ENCODE assay signal across 24 cellular contexts in the genomic region with DNA sequence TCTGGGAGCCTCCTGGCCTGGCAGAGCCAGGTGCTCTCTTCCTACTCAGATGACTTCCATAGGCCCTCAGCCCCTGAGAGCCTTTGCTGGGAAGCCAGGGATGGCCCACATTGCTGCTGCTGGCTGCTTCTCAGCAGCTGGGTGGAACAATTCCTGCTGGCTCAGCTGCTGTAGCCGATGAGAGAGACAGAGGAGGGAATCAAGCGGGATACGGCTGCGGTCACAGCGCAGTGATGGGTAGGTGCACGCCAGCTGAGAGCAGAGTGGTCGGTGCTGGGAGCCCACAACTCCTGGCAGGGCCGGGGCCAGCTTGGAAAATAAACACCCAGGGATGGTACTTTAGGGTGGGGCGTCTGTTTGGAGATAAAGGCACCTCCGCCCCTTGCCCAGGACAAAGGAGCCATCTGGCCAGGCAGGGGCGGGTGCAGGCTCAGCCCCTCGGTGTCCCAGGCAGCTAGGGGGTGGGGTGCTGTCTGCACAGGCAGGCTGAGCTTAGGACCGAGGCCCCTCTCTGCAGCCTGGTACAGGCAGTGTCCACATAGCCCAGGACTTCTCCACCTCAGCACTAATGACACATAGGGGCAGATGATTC.
DNase-seq lines count a peak whose midpoint lies in the region; ATAC-seq and TF ChIP-seq lines count a peak whose summit lies in the region.
"Had no signal": no experiment of that assay in that cellular context is flagged by ENCODE, and none has a peak within 500 bp of the region (broad histone marks: within the 10 kb centered on the region; RNA-seq: fewer than 3 reads in every experiment).

No MANE protein-coding gene starts in this region.

- no peak overlapping the region for H3K27ac Mint-ChIP-seq in T-cell
- H3K27ac Mint-ChIP-seq: activated naive CD8-positive, alpha-beta T cell; naive B cell; WTC11 had no signal

- no peaks in the 10 kb centered on the region for H3K4me1 ChIP-seq in aorta (ENCODE audit: control insufficient read depth in 1 of 2, insufficient read depth in 2 of 2, low read length in 2 of 2)

- POLR2A ChIA-PET in RWPE1 (lab: Yijun Ruan, JAX; ENCODE audit: low non-redundant PET): no interaction called here
- POLR2A ChIA-PET in T-cell (lab: Charles Lee): interaction anchor here in 1 of 2 donors (0.7 kb wide), 1 partner anchor 776 kb away, joined by 3 read pairs; no protein-coding TSS in a partner anchor

- no peak overlapping the region for H3K4me3 Mint-ChIP-seq in T-cell
- H3K4me3 Mint-ChIP-seq: activated naive CD8-positive, alpha-beta T cell; CD14-positive monocyte; naive B cell; WTC11 had no signal

- intact Hi-C loops in left ventricle myocardium superior (cut with micrococcal nuclease) (no loop called here), left cardiac atrium (cut with DNase I) (no loop called here), aorta (cut with DNase I) (no loop called here)

- H3K9me3 ChIP-seq in aorta (ENCODE audit: control insufficient read depth, low read length): no peaks in the 10 kb centered on the region

- 87 to 90% methylated on average over 13 of the region's 13 CpGs for WGBS in aorta, 2 donors

- no peaks in the 10 kb centered on the region for H3K36me3 ChIP-seq in aorta (ENCODE audit: control insufficient read depth in 1 of 2, insufficient read depth in 2 of 2, low read length in 1 of 2)
- H3K36me3 ChIP-seq: heart left ventricle had no signal

- H3K27me3 ChIP-seq in aorta (ENCODE audit: control insufficient read depth in 1 of 2, insufficient read depth in 2 of 2, low read length in 1 of 2): no peaks in the 10 kb centered on the region

- H3K9me3 Mint-ChIP-seq in T-cell: peaks cover 6 to 9% (median 7%) of the 10 kb centered on the region in 3 donors

- H3K27ac ChIP-seq in RWPE1 (peak overlapping the region; percentile 60), aorta (ENCODE audit: low read depth in 1 of 2, low read length in 2 of 2) (no peak overlapping the region)
- H3K27ac ChIP-seq: epithelial cell of prostate, heart left ventricle, KMS-11 had no signal

- DNase-seq in left ventricle myocardium superior: peak; percentile 37
- no peak for DNase-seq in left cardiac atrium
- DNase-seq in RWPE1 (ENCODE audit: low spot score): no peak
- DNase-seq in mesenteric fat pad (ENCODE audit: low spot score): peak; percentile 73
- DNase-seq in aorta: no peak
- DNase-seq in T-cell: no peak
- no peak for DNase-seq in activated CD8-positive, alpha-beta memory T cell treated with anti-CD3 and anti-CD28 coated beads, Interleukin-2, amount 50 U/mL, for 4 hours
- DNase-seq: activated CD4-positive, alpha-beta T cell treated with anti-CD3 and anti-CD28 coated beads, Interleukin-2, amount 50 U/mL, for 1 hour; activated CD8-positive, alpha-beta memory T cell treated with anti-CD3 and anti-CD28 coated beads, Interleukin-2, amount 50 U/mL, for 48 hours; left colon; mesendoderm; naive B cell; NCI-H1417 treated with DMSO at 0.1 percent for 48 hours; NCI-H774; stimulated activated CD4-positive, alpha-beta T cell treated with anti-CD3 and anti-CD28 coated beads, Interleukin-4, amount 100 ng/mL, for 4 hours; stimulated activated naive CD4-positive, alpha-beta T cell treated with Interleukin-2 at 50 U/mL for 16 hours; T1000 had no signal

- no peak for TF ChIP-seq CTCF in RWPE1 (conservative IDR thresholded peaks at IDR 0.05; ENCODE audit: low read depth)

- ATAC-seq in left ventricle myocardium superior (peak; percentile 29), left cardiac atrium (no peak), aorta (ENCODE audit: low FRiP score) (peak; percentile 40), GM21717 (IDR thresholded peaks at IDR 0.05; ENCODE audit: unreplicated experiment) (no peak), T-cell (replicated peaks in 1 of 4) (no peak)
- ATAC-seq: heart left ventricle, left colon, WTC11 had no signal

- H3K4me3 ChIP-seq in aorta (ENCODE audit: low read length in 2 of 2): no peak overlapping the region
- H3K4me3 ChIP-seq: heart left ventricle had no signal

- no peaks in the 10 kb centered on the region for H3K4me1 Mint-ChIP-seq in T-cell
- H3K4me1 Mint-ChIP-seq: naive B cell had no signal

- no peaks in the 10 kb centered on the region for H3K36me3 Mint-ChIP-seq in T-cell
- H3K36me3 Mint-ChIP-seq: activated naive CD8-positive, alpha-beta T cell; naive B cell; WTC11 had no signal

- peaks cover 7 to 13% of the 10 kb centered on the region in 2 donors for H3K27me3 Mint-ChIP-seq in T-cell

- CTCF ChIA-PET in RWPE1 (lab: Yijun Ruan, JAX): interaction anchor here (1.0 kb wide), 1 partner anchor 90 kb away, joined by 3 read pairs; no protein-coding TSS in a partner anchor
- CTCF ChIA-PET in T-cell (lab: Charles Lee): no interaction called here

Comparison
In these comparisons a context has a peak if more than half of its experiments do, and no peak if none do; other contexts are left out.
1. ATAC-seq: peak in left ventricle myocardium superior (single experiment) and aorta (single experiment); none in left cardiac atrium (0 of 2), GM21717 (single experiment) and T-cell (0 of 4).
2. DNase-seq: peak in left ventricle myocardium superior (single experiment) and mesenteric fat pad (single experiment); none in left cardiac atrium (single experiment), RWPE1 (single experiment), aorta (0 of 2), T-cell (0 of 34) and activated CD8-positive, alpha-beta memory T cell treated with anti-CD3 and anti-CD28 coated beads, Interleukin-2, amount 50 U/mL, for 4 hours (single experiment).